ENCODE assay signal across 11 cellular contexts in the genomic region with DNA sequence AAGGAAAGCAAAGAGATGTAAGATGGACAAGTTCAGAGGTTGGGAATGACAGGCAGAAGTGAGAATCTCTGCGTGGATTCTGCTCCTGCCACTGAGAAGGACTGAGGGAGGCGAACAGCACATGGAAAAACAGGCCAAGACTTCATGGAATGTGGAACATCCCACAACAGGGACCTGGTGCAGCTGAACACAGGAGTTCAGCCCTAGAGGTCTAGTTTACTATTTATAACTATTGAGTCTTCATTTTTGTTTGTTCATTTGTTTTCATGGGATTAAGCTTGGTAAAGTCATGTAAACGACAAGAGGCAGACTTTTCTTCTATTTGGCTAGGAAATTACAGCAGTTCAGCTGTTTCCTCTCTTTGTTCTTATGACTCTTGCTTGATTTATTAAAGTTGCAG.
A peak's percentile ranks its signal among the peaks of the same experiment; 100 is the strongest.
DNase-seq lines count a peak whose midpoint lies in the region; ATAC-seq and TF ChIP-seq lines count a peak whose summit lies in the region.
"Had no signal": no experiment of that assay in that cellular context is flagged by ENCODE, and none has a peak within 500 bp of the region (broad histone marks: within the 10 kb centered on the region; RNA-seq: fewer than 3 reads in every experiment).

No MANE protein-coding gene starts in this region.

- H3K27ac ChIP-seq in muscle layer of colon (ENCODE audit: low read depth, low read length) (peak overlapping the region; percentile 52), upper lobe of left lung (peak overlapping the region; percentile 27 to 59 (median 48))

- peak; percentile 88 for ATAC-seq in SK-N-SH treated with all-trans-retinoic acid at 6 μM for 48 hours
- ATAC-seq in upper lobe of left lung (ENCODE audit: low FRiP score in 2 of 2) = peak in 1 of 2 donors; percentile 57
- no peak for ATAC-seq in T-helper 17 cell
- ATAC-seq: activated T-cell treated with anti-CD3 and anti-CD28 coated beads, Interleukin-2, amount 50 U/mL, for 72 hours had no signal

- H3K4me1 ChIP-seq in muscle layer of colon (ENCODE audit: insufficient read depth, low read length) (peaks cover 80% of the 10 kb centered on the region), upper lobe of left lung (peaks cover 36 to 51% (median 48%) of the 10 kb centered on the region in 4 donors)

- H3K27me3 Mint-ChIP-seq in T-helper 17 cell = peaks cover 43% of the 10 kb centered on the region

- H3K36me3 ChIP-seq in muscle layer of colon (ENCODE audit: insufficient read depth, low read length) (no peaks in the 10 kb centered on the region), upper lobe of left lung (no peaks in the 10 kb centered on the region)

- no peak overlapping the region for H3K27ac Mint-ChIP-seq in T-helper 17 cell
- H3K27ac Mint-ChIP-seq: activated T-cell treated with anti-CD3 and anti-CD28 coated beads, Interleukin-2, amount 50 U/mL, for 72 hours had no signal

- H3K4me3 Mint-ChIP-seq in T-helper 17 cell = no peak overlapping the region
- H3K4me3 Mint-ChIP-seq: activated T-cell treated with anti-CD3 and anti-CD28 coated beads, Interleukin-2, amount 50 U/mL, for 72 hours had no signal

- H3K4me3 ChIP-seq in muscle layer of colon (ENCODE audit: low read depth in 1 of 2, low read length in 2 of 2) = no peak overlapping the region
- no peak overlapping the region for H3K4me3 ChIP-seq in upper lobe of left lung

- no peak overlapping the region for H3K9ac ChIP-seq in muscle layer of colon (ENCODE audit: low read length)

- H3K4me1 Mint-ChIP-seq in T-helper 17 cell = no peaks in the 10 kb centered on the region

- H3K9me3 ChIP-seq in muscle layer of colon (ENCODE audit: low read length) (no peaks in the 10 kb centered on the region), upper lobe of left lung (no peaks in the 10 kb centered on the region), T-helper 17 cell (ENCODE audit: control insufficient read depth, low read length, poor library complexity, severe bottlenecking) (no peaks in the 10 kb centered on the region)

- H3K36me3 Mint-ChIP-seq in T-helper 17 cell (ENCODE audit: low read depth) = no peaks in the 10 kb centered on the region

- no peak for TF ChIP-seq POLR2A in upper lobe of left lung (IDR thresholded peaks at IDR 0.05)

- no peak for TF ChIP-seq CTCF in upper lobe of left lung (IDR thresholded peaks at IDR 0.05)

- WGBS in upper lobe of left lung, 2 donors = 29 to 39% methylated on average over 3 of the region's 3 CpGs

- DNase-seq in fibroblast of peridontal ligament (ENCODE audit: extremely low read depth) (peak; percentile 62), upper lobe of left lung (no peak), T1000 (lab: John Stamatoyannopoulos, UW) (no peak), DMS53 (lab: John Stamatoyannopoulos, UW) (no peak), NCI-H1417 treated with DMSO at 0.1 percent for 48 hours (lab: John Stamatoyannopoulos, UW) (no peak), T-helper 17 cell (no peak)
- DNase-seq: activated T-cell treated with anti-CD3 and anti-CD28 coated beads, Interleukin-2, amount 50 U/mL, for 72 hours; KG1; NCI-H524 treated with DMSO at 0.1 percent for 48 hours had no signal

- H3K27me3 ChIP-seq in muscle layer of colon (ENCODE audit: control insufficient read depth in 1 of 2, insufficient read depth in 2 of 2, low read length in 2 of 2) = no peaks in the 10 kb centered on the region
- no peaks in the 10 kb centered on the region for H3K27me3 ChIP-seq in upper lobe of left lung

- TF ChIP-seq EP300 in upper lobe of left lung (IDR thresholded peaks at IDR 0.05) = no peak

TF ChIP-seq in SK-N-SH treated with all-trans-retinoic acid at 6 μM for 48 hours, 23 proteins besides CTCF, POLR2A, EP300 and RAD21:
- no peak for TF ChIP-seq ZNF8 (CRISPR knock-in tag; IDR thresholded peaks at IDR 0.05)
- TF ChIP-seq PPARA (CRISPR knock-in tag; IDR thresholded peaks at IDR 0.05; ENCODE audit: borderline replicate concordance) = no peak
- TF ChIP-seq, protein P1, sequence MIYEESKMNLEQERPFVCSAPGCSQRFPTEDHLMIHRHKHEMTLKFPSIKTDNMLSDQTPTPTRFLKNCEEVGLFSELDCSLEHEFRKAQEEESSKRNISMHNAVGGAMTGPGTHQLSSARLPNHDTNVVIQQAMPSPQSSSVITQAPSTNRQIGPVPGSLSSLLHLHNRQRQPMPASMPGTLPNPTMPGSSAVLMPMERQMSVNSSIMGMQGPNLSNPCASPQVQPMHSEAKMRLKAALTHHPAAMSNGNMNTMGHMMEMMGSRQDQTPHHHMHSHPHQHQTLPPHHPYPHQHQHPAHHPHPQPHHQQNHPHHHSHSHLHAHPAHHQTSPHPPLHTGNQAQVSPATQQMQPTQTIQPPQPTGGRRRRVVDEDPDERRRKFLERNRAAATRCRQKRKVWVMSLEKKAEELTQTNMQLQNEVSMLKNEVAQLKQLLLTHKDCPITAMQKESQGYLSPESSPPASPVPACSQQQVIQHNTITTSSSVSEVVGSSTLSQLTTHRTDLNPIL (CRISPR knock-in tag; IDR thresholded peaks at IDR 0.05; ENCODE audit: low read depth) = no peak
- TF ChIP-seq TOX (CRISPR knock-in tag; IDR thresholded peaks at IDR 0.05; ENCODE audit: borderline replicate concordance) = no peak
- TF ChIP-seq, protein P2, sequence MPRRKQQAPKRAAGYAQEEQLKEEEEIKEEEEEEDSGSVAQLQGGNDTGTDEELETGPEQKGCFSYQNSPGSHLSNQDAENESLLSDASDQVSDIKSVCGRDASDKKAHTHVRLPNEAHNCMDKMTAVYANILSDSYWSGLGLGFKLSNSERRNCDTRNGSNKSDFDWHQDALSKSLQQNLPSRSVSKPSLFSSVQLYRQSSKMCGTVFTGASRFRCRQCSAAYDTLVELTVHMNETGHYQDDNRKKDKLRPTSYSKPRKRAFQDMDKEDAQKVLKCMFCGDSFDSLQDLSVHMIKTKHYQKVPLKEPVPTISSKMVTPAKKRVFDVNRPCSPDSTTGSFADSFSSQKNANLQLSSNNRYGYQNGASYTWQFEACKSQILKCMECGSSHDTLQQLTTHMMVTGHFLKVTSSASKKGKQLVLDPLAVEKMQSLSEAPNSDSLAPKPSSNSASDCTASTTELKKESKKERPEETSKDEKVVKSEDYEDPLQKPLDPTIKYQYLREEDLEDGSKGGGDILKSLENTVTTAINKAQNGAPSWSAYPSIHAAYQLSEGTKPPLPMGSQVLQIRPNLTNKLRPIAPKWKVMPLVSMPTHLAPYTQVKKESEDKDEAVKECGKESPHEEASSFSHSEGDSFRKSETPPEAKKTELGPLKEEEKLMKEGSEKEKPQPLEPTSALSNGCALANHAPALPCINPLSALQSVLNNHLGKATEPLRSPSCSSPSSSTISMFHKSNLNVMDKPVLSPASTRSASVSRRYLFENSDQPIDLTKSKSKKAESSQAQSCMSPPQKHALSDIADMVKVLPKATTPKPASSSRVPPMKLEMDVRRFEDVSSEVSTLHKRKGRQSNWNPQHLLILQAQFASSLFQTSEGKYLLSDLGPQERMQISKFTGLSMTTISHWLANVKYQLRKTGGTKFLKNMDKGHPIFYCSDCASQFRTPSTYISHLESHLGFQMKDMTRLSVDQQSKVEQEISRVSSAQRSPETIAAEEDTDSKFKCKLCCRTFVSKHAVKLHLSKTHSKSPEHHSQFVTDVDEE (CRISPR knock-in tag; IDR thresholded peaks at IDR 0.05) = no peak
- TF ChIP-seq ZNF70 (CRISPR knock-in tag; IDR thresholded peaks at IDR 0.05) = no peak
- no peak for TF ChIP-seq ZC3H10 (CRISPR knock-in tag; IDR thresholded peaks at IDR 0.05)
- no peak for TF ChIP-seq GLIS3 (CRISPR knock-in tag; IDR thresholded peaks at IDR 0.05)
- TF ChIP-seq OSR1 (CRISPR knock-in tag; IDR thresholded peaks at IDR 0.05) = no peak
- TF ChIP-seq, protein P3, sequence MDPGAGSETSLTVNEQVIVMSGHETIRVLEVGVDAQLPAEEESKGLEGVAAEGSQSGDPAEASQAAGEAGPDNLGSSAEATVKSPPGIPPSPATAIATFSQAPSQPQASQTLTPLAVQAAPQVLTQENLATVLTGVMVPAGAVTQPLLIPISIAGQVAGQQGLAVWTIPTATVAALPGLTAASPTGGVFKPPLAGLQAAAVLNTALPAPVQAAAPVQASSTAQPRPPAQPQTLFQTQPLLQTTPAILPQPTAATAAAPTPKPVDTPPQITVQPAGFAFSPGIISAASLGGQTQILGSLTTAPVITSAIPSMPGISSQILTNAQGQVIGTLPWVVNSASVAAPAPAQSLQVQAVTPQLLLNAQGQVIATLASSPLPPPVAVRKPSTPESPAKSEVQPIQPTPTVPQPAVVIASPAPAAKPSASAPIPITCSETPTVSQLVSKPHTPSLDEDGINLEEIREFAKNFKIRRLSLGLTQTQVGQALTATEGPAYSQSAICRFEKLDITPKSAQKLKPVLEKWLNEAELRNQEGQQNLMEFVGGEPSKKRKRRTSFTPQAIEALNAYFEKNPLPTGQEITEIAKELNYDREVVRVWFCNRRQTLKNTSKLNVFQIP (CRISPR knock-in tag; IDR thresholded peaks at IDR 0.05; ENCODE audit: borderline replicate concordance, low read depth) = no peak
- TF ChIP-seq ZFP30 (CRISPR knock-in tag; IDR thresholded peaks at IDR 0.05) = no peak
- no peak for TF ChIP-seq ESRRG (CRISPR knock-in tag; IDR thresholded peaks at IDR 0.05)
